In the genomic region with DNA sequence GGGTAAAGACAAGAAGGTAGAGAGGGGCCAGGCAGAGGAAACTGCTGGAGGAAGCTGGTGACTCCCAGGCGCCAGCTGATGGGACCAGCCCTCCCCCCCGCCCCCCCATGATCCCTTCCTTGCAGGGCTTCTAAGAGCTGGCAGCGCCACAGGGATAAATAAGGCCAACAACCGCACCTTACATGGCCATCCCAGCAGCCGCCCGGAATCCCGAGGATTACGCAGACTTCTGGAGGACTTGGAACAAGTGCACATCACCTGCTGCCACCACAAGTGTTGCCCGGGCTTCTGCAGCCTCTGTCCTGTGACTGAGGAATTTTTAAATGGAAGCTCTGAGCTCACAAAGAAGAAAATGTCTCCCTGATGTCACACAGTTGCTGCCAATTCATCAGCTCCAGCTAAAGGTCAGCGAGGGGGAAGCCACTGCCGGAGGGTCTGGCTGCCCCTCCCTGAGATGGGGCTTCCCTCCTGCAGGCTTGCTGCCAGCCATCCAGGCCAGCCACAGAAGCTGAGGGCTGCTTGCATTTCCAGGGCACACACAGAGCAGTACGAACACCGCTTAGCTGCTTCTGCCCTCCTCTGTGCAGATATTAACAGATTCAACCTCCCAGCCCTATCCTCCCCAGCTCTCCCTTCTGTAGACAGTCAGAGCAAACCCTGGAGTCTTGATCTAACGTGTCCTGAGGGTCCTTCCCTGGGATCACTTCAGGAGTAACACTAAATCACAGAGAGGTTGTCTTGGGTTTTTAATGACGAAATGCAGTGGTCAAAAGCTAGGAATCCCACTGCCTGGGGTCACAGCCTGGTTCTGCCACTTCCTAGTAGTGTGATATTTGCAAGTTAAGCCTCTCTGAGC, we compare ENCODE assay signal across 9 cellular contexts. TPM values are rescaled to one million over a fixed set of nuclear protein-coding genes. Genes with fewer than 3 reads are reported as not detected.
DNase-seq lines count a peak whose midpoint lies in the region; FAIRE-seq and TF ChIP-seq lines count a peak whose summit lies in the region.
"Had no signal": no experiment of that assay in that cellular context is flagged by ENCODE, and none has a peak within 500 bp of the region (broad histone marks: within the 10 kb centered on the region; RNA-seq: fewer than 3 reads in every experiment).

No MANE protein-coding gene starts in this region.

- DNase-seq in Ammon's horn (ENCODE audit: low spot score) (peak; percentile 35), NCI-H2227 (lab: John Stamatoyannopoulos, UW; ENCODE audit: unreplicated experiment) (peak; percentile 66), NCI-H2081 (lab: John Stamatoyannopoulos, UW) (no peak), GM12891 (ENCODE audit: insufficient read length, low spot score) (no peak), NOMO-1 (lab: John Stamatoyannopoulos, UW; ENCODE audit: unreplicated experiment in 2 of 2) (no peak)
- no peak for DNase-seq in activated CD4-positive, alpha-beta T cell treated with anti-CD3 and anti-CD28 coated beads, Interleukin-2, amount 50 U/mL, for 1 hour

- H3K4me3 ChIP-seq in ectodermal cell (ENCODE audit: insufficient read depth, low read depth, low read length) (no peak overlapping the region), mucosa of stomach (ENCODE audit: low read length) (no peak overlapping the region)

- H3K4me1 ChIP-seq in ectodermal cell (ENCODE audit: control insufficient read depth, insufficient read depth, low read length): peaks cover 36% of the 10 kb centered on the region
- peaks cover 60% of the 10 kb centered on the region for H3K4me1 ChIP-seq in mucosa of stomach (ENCODE audit: control insufficient read depth, insufficient read depth, low read length)

- H3K9me3 ChIP-seq in ectodermal cell (ENCODE audit: control insufficient read depth, low read length): no peaks in the 10 kb centered on the region
- no peaks in the 10 kb centered on the region for H3K9me3 ChIP-seq in mucosa of stomach (ENCODE audit: control insufficient read depth, low read length)

- no peaks in the 10 kb centered on the region for H3K36me3 ChIP-seq in ectodermal cell (ENCODE audit: control insufficient read depth, insufficient read depth, low read length)
- H3K36me3 ChIP-seq in mucosa of stomach (ENCODE audit: control insufficient read depth, insufficient read depth, low read length): no peaks in the 10 kb centered on the region

- no peak for FAIRE-seq in GM12891 (lab: Jason Lieb, UNC)

- TF ChIP-seq POLR2A in GM12891 (IDR thresholded peaks at IDR 0.05; ENCODE audit: low read depth, low read length): no peak

- H3K27ac ChIP-seq in ectodermal cell (ENCODE audit: insufficient read depth, low read depth, low read length, poor library complexity, severe bottlenecking): peak overlapping the region; percentile 88
- H3K27ac ChIP-seq: C4-2B had no signal

- no peaks in the 10 kb centered on the region for H3K27me3 ChIP-seq in ectodermal cell (ENCODE audit: control insufficient read depth, insufficient read depth, low read length, poor library complexity, severe bottlenecking)
- H3K27me3 ChIP-seq in mucosa of stomach (ENCODE audit: control insufficient read depth, insufficient read depth, low read length): no peaks in the 10 kb centered on the region

- 66 to 68% methylated on average over 15 of the region's 15 CpGs for WGBS in ectodermal cell, 2 experiments

- peak overlapping the region; percentile 46 for H3K9ac ChIP-seq in mucosa of stomach (ENCODE audit: low read length)

TF ChIP-seq in GM12891, 5 proteins besides CTCF, POLR2A, EP300 and RAD21:
- no peak for TF ChIP-seq SPI1 (IDR thresholded peaks at IDR 0.05; ENCODE audit: low read depth, low read length)
- no peak for TF ChIP-seq TAF1 (IDR thresholded peaks at IDR 0.05; ENCODE audit: low read depth, low read length)
- no peak for TF ChIP-seq PAX5 (IDR thresholded peaks at IDR 0.05; ENCODE audit: insufficient read depth, low read length, severe bottlenecking)
- TF ChIP-seq POU2F2 (IDR thresholded peaks at IDR 0.05; ENCODE audit: low read depth, low read length): no peak
- no peak for TF ChIP-seq POLR2AphosphoS5 (IDR thresholded peaks at IDR 0.05; ENCODE audit: low read depth, low read length)
TF ChIP-seq in GM12891: peak in this region for 0.

RNA-seq across cellular contexts. Expression of gene PIM1, which starts 38.6 kb away (rescaled TPM):
- polyA plus RNA-seq in ectodermal cell (2013, experiment 1 of 4): 26.3 TPM
- polyA plus RNA-seq in ectodermal cell (2013, experiment 2 of 4): 22.9 TPM
- polyA plus RNA-seq in ectodermal cell (2013, experiment 3 of 4): 20.6 TPM
- polyA plus RNA-seq in ectodermal cell (2013, experiment 4 of 4): 18.8 TPM
- 8.5 TPM for polyA plus RNA-seq in GM12891 (2012; ENCODE audit: low read depth, missing spikeins)

Comparison
In these comparisons a context has a peak if more than half of its experiments do, and no peak if none do; other contexts are left out.
1. DNase-seq: peak in Ammon's horn (single experiment) and NCI-H2227 (single experiment); none in NCI-H2081 (0 of 2), GM12891 (single experiment), activated CD4-positive, alpha-beta T cell treated with anti-CD3 and anti-CD28 coated beads, Interleukin-2, amount 50 U/mL, for 1 hour (single experiment) and NOMO-1 (0 of 2).